Comparison of ENCODE assay signal across 2 cellular contexts in the genomic region with DNA sequence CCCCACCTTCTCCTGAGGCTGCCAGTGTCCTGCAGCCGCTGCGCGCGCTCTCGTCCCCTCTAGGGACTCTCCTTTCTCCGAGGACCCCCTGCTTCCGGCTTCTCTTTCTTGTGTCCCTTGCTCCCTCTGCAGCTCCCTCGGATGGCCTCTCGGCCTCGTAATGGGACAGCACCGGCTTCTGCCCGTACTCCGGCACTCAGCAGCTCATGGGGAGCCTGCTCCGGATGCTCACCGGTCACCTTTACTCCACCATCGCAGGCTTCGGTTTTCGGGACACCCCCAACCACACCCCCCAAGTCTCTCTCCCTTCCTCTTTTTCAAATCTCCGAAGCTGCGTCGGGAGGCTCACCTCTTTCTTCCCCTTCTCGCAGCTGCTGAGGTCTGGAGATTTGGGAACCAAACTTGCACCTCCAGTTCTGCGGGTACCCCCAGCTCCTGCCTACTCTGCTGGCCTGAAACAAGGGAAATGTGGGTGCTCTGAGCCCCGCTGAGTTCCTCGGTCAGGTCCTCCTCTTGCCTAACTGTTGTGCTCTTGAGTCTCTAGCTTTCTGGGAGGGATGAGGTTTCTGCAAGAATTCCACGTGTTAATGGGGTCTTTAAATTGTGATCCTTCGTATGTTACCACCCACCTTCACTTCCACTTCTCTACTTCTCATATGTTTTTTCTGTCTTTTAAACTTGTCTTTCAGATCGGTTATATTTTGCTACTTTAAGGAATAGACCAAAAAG.
TF ChIP-seq lines count a peak whose summit lies in the region.

No MANE protein-coding gene starts in this region.

TF ChIP-seq in GM23338, 12 proteins besides CTCF, POLR2A, EP300 and RAD21 (continues in another document):
- TF ChIP-seq ZNF331 (CRISPR knock-in tag; IDR thresholded peaks at IDR 0.05; ENCODE audit: low read depth) = no peak
- no peak for TF ChIP-seq EZH2 (IDR thresholded peaks at IDR 0.05; ENCODE audit: low read depth, unreplicated experiment)
- no peak for TF ChIP-seq NANOG (IDR thresholded peaks at IDR 0.05; ENCODE audit: borderline replicate concordance)
- TF ChIP-seq, protein P1, sequence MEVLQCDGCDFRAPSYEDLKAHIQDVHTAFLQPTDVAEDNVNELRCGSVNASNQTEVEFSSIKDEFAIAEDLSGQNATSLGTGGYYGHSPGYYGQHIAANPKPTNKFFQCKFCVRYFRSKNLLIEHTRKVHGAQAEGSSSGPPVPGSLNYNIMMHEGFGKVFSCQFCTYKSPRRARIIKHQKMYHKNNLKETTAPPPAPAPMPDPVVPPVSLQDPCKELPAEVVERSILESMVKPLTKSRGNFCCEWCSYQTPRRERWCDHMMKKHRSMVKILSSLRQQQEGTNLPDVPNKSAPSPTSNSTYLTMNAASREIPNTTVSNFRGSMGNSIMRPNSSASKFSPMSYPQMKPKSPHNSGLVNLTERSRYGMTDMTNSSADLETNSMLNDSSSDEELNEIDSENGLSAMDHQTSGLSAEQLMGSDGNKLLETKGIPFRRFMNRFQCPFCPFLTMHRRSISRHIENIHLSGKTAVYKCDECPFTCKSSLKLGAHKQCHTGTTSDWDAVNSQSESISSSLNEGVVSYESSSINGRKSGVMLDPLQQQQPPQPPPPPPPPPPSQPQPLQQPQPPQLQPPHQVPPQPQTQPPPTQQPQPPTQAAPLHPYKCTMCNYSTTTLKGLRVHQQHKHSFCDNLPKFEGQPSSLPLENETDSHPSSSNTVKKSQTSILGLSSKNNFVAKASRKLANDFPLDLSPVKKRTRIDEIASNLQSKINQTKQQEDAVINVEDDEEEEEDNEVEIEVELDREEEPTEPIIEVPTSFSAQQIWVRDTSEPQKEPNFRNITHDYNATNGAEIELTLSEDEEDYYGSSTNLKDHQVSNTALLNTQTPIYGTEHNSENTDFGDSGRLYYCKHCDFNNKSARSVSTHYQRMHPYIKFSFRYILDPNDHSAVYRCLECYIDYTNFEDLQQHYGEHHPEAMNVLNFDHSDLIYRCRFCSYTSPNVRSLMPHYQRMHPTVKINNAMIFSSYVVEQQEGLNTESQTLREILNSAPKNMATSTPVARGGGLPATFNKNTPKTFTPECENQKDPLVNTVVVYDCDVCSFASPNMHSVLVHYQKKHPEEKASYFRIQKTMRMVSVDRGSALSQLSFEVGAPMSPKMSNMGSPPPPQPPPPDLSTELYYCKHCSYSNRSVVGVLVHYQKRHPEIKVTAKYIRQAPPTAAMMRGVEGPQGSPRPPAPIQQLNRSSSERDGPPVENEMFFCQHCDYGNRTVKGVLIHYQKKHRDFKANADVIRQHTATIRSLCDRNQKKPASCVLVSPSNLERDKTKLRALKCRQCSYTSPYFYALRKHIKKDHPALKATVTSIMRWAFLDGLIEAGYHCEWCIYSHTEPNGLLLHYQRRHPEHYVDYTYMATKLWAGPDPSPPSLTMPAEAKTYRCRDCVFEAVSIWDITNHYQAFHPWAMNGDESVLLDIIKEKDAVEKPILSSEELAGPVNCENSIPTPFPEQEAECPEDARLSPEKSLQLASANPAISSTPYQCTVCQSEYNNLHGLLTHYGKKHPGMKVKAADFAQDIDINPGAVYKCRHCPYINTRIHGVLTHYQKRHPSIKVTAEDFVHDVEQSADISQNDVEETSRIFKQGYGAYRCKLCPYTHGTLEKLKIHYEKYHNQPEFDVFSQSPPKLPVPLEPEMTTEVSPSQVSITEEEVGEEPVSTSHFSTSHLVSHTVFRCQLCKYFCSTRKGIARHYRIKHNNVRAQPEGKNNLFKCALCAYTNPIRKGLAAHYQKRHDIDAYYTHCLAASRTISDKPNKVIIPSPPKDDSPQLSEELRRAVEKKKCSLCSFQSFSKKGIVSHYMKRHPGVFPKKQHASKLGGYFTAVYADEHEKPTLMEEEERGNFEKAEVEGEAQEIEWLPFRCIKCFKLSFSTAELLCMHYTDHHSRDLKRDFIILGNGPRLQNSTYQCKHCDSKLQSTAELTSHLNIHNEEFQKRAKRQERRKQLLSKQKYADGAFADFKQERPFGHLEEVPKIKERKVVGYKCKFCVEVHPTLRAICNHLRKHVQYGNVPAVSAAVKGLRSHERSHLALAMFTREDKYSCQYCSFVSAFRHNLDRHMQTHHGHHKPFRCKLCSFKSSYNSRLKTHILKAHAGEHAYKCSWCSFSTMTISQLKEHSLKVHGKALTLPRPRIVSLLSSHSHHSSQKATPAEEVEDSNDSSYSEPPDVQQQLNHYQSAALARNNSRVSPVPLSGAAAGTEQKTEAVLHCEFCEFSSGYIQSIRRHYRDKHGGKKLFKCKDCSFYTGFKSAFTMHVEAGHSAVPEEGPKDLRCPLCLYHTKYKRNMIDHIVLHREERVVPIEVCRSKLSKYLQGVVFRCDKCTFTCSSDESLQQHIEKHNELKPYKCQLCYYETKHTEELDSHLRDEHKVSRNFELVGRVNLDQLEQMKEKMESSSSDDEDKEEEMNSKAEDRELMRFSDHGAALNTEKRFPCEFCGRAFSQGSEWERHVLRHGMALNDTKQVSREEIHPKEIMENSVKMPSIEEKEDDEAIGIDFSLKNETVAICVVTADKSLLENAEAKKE (CRISPR knock-in tag; IDR thresholded peaks at IDR 0.05) = no peak
- TF ChIP-seq STAT1 (IDR thresholded peaks at IDR 0.05; ENCODE audit: unreplicated experiment) = no peak
- TF ChIP-seq POLR2AphosphoS5 (IDR thresholded peaks at IDR 0.05; ENCODE audit: low read depth) = no peak
- TF ChIP-seq, protein P2, sequence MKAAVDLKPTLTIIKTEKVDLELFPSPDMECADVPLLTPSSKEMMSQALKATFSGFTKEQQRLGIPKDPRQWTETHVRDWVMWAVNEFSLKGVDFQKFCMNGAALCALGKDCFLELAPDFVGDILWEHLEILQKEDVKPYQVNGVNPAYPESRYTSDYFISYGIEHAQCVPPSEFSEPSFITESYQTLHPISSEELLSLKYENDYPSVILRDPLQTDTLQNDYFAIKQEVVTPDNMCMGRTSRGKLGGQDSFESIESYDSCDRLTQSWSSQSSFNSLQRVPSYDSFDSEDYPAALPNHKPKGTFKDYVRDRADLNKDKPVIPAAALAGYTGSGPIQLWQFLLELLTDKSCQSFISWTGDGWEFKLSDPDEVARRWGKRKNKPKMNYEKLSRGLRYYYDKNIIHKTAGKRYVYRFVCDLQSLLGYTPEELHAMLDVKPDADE (IDR thresholded peaks at IDR 0.05) = no peak
- no peak for TF ChIP-seq EZH2phosphoT487 (IDR thresholded peaks at IDR 0.05; ENCODE audit: unreplicated experiment)

TF ChIP-seq in endothelial cell of umbilical vein, 7 proteins besides CTCF, POLR2A, EP300 and RAD21:
- TF ChIP-seq EZH2 (IDR thresholded peaks at IDR 0.05; ENCODE audit: borderline replicate concordance, low read depth, low read length, severe bottlenecking) (no peak), JUN (IDR thresholded peaks at IDR 0.05; ENCODE audit: borderline replicate concordance, insufficient read depth, insufficient read length, low read depth) (no peak), POLR2AphosphoS5 (IDR thresholded peaks at IDR 0.05; ENCODE audit: insufficient read depth, low read depth, low read length) (no peak), GATA2 (IDR thresholded peaks at IDR 0.05; ENCODE audit: insufficient read depth, insufficient read length, low read depth, low read length) (no peak), FOS (IDR thresholded peaks at IDR 0.05; ENCODE audit: borderline replicate concordance, insufficient read depth, low read length) (no peak), MYC (IDR thresholded peaks at IDR 0.05; ENCODE audit: low read depth, low read length) (no peak)
- TF ChIP-seq, protein P3, sequence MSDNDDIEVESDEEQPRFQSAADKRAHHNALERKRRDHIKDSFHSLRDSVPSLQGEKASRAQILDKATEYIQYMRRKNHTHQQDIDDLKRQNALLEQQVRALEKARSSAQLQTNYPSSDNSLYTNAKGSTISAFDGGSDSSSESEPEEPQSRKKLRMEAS (IDR thresholded peaks at IDR 0.05; ENCODE audit: insufficient read depth, insufficient read length) = no peak
